ENCODE assay signal across 2 cellular contexts in the genomic region with DNA sequence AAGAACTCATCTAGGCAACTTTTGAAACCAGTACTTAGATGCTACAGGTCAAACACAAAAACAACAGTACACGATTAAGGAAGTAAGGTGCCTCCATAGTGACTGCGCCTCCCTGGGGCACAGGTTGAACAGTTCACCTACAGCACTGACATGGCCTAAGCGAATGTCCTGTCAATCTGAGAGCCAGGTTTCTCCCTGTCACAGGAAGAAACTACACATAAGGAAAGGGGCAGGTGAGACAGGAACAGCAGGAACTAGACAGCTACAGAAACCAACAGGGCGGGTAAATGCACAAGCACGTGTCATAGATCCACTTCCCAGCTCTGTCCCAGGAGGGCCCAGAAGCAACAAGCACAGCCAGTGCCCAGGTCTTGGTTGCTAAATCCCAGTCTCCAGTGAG.
TF ChIP-seq lines count a peak whose summit lies in the region.

No MANE protein-coding gene starts in this region.

TF ChIP-seq in GM12878, 131 proteins besides CTCF, POLR2A, EP300 and RAD21:
- no peak for TF ChIP-seq PKNOX1 (IDR thresholded peaks at IDR 0.05)
- TF ChIP-seq, protein P1, sequence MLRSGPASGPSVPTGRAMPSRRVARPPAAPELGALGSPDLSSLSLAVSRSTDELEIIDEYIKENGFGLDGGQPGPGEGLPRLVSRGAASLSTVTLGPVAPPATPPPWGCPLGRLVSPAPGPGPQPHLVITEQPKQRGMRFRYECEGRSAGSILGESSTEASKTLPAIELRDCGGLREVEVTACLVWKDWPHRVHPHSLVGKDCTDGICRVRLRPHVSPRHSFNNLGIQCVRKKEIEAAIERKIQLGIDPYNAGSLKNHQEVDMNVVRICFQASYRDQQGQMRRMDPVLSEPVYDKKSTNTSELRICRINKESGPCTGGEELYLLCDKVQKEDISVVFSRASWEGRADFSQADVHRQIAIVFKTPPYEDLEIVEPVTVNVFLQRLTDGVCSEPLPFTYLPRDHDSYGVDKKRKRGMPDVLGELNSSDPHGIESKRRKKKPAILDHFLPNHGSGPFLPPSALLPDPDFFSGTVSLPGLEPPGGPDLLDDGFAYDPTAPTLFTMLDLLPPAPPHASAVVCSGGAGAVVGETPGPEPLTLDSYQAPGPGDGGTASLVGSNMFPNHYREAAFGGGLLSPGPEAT (IDR thresholded peaks at IDR 0.05; ENCODE audit: low read depth): no peak
- TF ChIP-seq SREBF1 (IDR thresholded peaks at IDR 0.05; ENCODE audit: low read length): no peak
- TF ChIP-seq ZNF622 (IDR thresholded peaks at IDR 0.05): no peak
- TF ChIP-seq SUZ12 (IDR thresholded peaks at IDR 0.05; ENCODE audit: unreplicated experiment): no peak
- TF ChIP-seq SIX5 (IDR thresholded peaks at IDR 0.05; ENCODE audit: low read depth, low read length, severe bottlenecking): no peak
- TF ChIP-seq SRF (IDR thresholded peaks at IDR 0.05; ENCODE audit: low read depth in 2 of 2, low read length in 2 of 2): no peak
- TF ChIP-seq NKRF (conservative IDR thresholded peaks at IDR 0.05): no peak
- no peak for TF ChIP-seq SMARCA5 (IDR thresholded peaks at IDR 0.05)
- TF ChIP-seq, protein P2, sequence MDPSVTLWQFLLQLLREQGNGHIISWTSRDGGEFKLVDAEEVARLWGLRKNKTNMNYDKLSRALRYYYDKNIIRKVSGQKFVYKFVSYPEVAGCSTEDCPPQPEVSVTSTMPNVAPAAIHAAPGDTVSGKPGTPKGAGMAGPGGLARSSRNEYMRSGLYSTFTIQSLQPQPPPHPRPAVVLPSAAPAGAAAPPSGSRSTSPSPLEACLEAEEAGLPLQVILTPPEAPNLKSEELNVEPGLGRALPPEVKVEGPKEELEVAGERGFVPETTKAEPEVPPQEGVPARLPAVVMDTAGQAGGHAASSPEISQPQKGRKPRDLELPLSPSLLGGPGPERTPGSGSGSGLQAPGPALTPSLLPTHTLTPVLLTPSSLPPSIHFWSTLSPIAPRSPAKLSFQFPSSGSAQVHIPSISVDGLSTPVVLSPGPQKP (IDR thresholded peaks at IDR 0.05; ENCODE audit: low read depth, low read length): no peak
- TF ChIP-seq TBL1XR1 (IDR thresholded peaks at IDR 0.05; ENCODE audit: low read depth, low read length): no peak
- no peak for TF ChIP-seq JUND (IDR thresholded peaks at IDR 0.05; ENCODE audit: low read depth, low read length)
- TF ChIP-seq MTA3 (IDR thresholded peaks at IDR 0.05; ENCODE audit: borderline replicate concordance, low read length): no peak
- TF ChIP-seq, protein P3, sequence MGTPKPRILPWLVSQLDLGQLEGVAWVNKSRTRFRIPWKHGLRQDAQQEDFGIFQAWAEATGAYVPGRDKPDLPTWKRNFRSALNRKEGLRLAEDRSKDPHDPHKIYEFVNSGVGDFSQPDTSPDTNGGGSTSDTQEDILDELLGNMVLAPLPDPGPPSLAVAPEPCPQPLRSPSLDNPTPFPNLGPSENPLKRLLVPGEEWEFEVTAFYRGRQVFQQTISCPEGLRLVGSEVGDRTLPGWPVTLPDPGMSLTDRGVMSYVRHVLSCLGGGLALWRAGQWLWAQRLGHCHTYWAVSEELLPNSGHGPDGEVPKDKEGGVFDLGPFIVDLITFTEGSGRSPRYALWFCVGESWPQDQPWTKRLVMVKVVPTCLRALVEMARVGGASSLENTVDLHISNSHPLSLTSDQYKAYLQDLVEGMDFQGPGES (IDR thresholded peaks at IDR 0.05): no peak
- no peak for TF ChIP-seq SIN3A (IDR thresholded peaks at IDR 0.05; ENCODE audit: low read depth, low read length)
- TF ChIP-seq BHLHE40 (IDR thresholded peaks at IDR 0.05; ENCODE audit: borderline replicate concordance in 1 of 2, low read depth in 2 of 2, low read length in 1 of 2): no peak
- TF ChIP-seq ASH2L (IDR thresholded peaks at IDR 0.05; ENCODE audit: borderline replicate concordance, low read depth): no peak
- TF ChIP-seq TCF7 (IDR thresholded peaks at IDR 0.05; ENCODE audit: borderline replicate concordance): no peak
- no peak for TF ChIP-seq YBX1 (IDR thresholded peaks at IDR 0.05)
- TF ChIP-seq ZBED1 (IDR thresholded peaks at IDR 0.05; ENCODE audit: borderline replicate concordance): no peak

TF ChIP-seq in SK-N-SH, 30 proteins besides CTCF, POLR2A, EP300 and RAD21:
- no peak for TF ChIP-seq FOXJ3 (CRISPR knock-in tag; IDR thresholded peaks at IDR 0.05)
- TF ChIP-seq RXRA (IDR thresholded peaks at IDR 0.05; ENCODE audit: borderline replicate concordance, low read depth): no peak
- TF ChIP-seq, protein P3 (IDR thresholded peaks at IDR 0.05; ENCODE audit: low read depth, low read length): no peak
- TF ChIP-seq, protein P4, sequence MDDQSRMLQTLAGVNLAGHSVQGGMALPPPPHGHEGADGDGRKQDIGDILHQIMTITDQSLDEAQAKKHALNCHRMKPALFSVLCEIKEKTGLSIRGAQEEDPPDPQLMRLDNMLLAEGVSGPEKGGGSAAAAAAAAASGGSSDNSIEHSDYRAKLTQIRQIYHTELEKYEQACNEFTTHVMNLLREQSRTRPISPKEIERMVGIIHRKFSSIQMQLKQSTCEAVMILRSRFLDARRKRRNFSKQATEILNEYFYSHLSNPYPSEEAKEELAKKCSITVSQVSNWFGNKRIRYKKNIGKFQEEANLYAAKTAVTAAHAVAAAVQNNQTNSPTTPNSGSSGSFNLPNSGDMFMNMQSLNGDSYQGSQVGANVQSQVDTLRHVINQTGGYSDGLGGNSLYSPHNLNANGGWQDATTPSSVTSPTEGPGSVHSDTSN (IDR thresholded peaks at IDR 0.05): no peak
- TF ChIP-seq POLR2AphosphoS5 (IDR thresholded peaks at IDR 0.05; ENCODE audit: low read depth, low read length): no peak
- TF ChIP-seq, protein P5, sequence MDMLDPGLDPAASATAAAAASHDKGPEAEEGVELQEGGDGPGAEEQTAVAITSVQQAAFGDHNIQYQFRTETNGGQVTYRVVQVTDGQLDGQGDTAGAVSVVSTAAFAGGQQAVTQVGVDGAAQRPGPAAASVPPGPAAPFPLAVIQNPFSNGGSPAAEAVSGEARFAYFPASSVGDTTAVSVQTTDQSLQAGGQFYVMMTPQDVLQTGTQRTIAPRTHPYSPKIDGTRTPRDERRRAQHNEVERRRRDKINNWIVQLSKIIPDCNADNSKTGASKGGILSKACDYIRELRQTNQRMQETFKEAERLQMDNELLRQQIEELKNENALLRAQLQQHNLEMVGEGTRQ (IDR thresholded peaks at IDR 0.05; ENCODE audit: borderline replicate concordance, low read depth, low read length): no peak
- no peak for TF ChIP-seq NRF1 (IDR thresholded peaks at IDR 0.05; ENCODE audit: low read depth, low read length)
- TF ChIP-seq, protein P6, sequence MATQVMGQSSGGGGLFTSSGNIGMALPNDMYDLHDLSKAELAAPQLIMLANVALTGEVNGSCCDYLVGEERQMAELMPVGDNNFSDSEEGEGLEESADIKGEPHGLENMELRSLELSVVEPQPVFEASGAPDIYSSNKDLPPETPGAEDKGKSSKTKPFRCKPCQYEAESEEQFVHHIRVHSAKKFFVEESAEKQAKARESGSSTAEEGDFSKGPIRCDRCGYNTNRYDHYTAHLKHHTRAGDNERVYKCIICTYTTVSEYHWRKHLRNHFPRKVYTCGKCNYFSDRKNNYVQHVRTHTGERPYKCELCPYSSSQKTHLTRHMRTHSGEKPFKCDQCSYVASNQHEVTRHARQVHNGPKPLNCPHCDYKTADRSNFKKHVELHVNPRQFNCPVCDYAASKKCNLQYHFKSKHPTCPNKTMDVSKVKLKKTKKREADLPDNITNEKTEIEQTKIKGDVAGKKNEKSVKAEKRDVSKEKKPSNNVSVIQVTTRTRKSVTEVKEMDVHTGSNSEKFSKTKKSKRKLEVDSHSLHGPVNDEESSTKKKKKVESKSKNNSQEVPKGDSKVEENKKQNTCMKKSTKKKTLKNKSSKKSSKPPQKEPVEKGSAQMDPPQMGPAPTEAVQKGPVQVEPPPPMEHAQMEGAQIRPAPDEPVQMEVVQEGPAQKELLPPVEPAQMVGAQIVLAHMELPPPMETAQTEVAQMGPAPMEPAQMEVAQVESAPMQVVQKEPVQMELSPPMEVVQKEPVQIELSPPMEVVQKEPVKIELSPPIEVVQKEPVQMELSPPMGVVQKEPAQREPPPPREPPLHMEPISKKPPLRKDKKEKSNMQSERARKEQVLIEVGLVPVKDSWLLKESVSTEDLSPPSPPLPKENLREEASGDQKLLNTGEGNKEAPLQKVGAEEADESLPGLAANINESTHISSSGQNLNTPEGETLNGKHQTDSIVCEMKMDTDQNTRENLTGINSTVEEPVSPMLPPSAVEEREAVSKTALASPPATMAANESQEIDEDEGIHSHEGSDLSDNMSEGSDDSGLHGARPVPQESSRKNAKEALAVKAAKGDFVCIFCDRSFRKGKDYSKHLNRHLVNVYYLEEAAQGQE (IDR thresholded peaks at IDR 0.05; ENCODE audit: low read depth, low read length): no peak
- no peak for TF ChIP-seq JUND (IDR thresholded peaks at IDR 0.05)
- TF ChIP-seq FOSL2 (IDR thresholded peaks at IDR 0.05; ENCODE audit: borderline replicate concordance, low read depth): no peak
- TF ChIP-seq ELF1 (IDR thresholded peaks at IDR 0.05): no peak
- no peak for TF ChIP-seq TEAD4 (IDR thresholded peaks at IDR 0.05; ENCODE audit: borderline replicate concordance, insufficient read depth)
- no peak for TF ChIP-seq SIN3A (IDR thresholded peaks at IDR 0.05; ENCODE audit: borderline replicate concordance, low read depth, low read length)
- no peak for TF ChIP-seq TAF1 (IDR thresholded peaks at IDR 0.05; ENCODE audit: borderline replicate concordance, low read depth, low read length)
- no peak for TF ChIP-seq GABPA (IDR thresholded peaks at IDR 0.05; ENCODE audit: low read depth)
- no peak for TF ChIP-seq CHD2 (IDR thresholded peaks at IDR 0.05; ENCODE audit: low read length, partially characterized antibody)
- TF ChIP-seq MXI1 (IDR thresholded peaks at IDR 0.05; ENCODE audit: low read depth, low read length): no peak
